Comparison of ENCODE assay signal across 8 cellular contexts in the genomic region with DNA sequence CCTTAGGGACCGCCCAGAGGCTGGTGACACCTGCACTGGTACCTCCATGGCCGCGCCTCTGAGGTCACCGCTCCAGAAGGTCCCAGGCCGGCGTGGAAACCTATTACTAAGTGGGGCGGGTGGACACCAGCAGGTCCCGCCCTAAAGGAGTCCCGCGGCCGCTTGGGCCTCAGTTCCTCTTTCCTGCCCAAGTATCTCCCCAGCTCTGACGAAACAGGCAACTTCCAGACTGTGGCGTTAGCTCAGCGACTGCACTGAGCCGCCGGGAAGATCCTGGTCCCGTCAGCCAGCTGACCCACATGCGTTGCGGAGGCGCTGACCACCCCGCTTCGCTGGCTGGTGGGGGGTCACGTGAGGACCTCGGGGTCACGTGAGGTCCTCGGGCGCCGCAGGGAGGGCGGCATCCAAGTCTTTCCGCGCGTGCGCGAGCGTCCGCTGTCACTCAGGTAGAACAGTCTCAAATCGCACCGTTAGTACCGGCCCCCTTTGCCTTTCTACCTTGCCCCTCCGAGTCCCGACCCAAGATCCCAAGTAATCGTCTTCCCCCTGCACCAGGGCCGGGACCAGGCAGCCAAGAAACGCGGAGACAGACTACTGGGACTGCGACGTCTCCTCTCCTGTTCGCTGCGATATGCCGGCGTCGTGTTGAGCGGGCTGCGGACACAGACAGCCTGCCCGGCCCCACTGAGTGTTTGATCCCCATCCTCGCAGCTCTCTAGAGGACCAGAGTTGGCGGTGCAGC. TPM values are rescaled to one million over a fixed set of nuclear protein-coding genes. Genes with fewer than 3 reads are reported as not detected.
DNase-seq lines count a peak whose midpoint lies in the region; ATAC-seq and TF ChIP-seq lines count a peak whose summit lies in the region.

No MANE protein-coding gene starts in this region.

- peak overlapping the region; percentile 87 for H3K27ac Mint-ChIP-seq in activated CD4-positive, alpha-beta T cell treated with anti-CD3 and anti-CD28 coated beads, Interleukin-2, amount 10 ng/mL, durations not matched to agents 24 days and 14 days

- H3K36me3 Mint-ChIP-seq in activated CD4-positive, alpha-beta T cell treated with anti-CD3 and anti-CD28 coated beads, Interleukin-2, amount 10 ng/mL, durations not matched to agents 24 days and 14 days (ENCODE audit: low read depth) = no peaks in the 10 kb centered on the region

- H3K4me3 Mint-ChIP-seq in activated CD4-positive, alpha-beta T cell treated with anti-CD3 and anti-CD28 coated beads, Interleukin-2, amount 10 ng/mL, durations not matched to agents 24 days and 14 days = peak overlapping the region; percentile 87

- DNase-seq in NCI-H345 (lab: John Stamatoyannopoulos, UW) (peak; percentile 88), dermis blood vessel endothelial cell (peak; percentile 90), lower leg skin (ENCODE audit: low spot score in 2 of 2) (peak; percentile 46 to 96), amniotic stem cell (lab: John Stamatoyannopoulos, UW) (no peak)
- DNase-seq in activated CD4-positive, alpha-beta T cell treated with anti-CD3 and anti-CD28 coated beads, Interleukin-2, amount 10 ng/mL, durations not matched to agents 24 days and 14 days = peak; percentile 96
- DNase-seq in stimulated activated CD4-positive, alpha-beta T cell treated with anti-CD3 and anti-CD28 coated beads, TNF-alpha, amount 100 ng/mL, for 48 hours (ENCODE audit: low read depth in 3 of 3) = peak; percentile 53 to 78 (median 69)

- no peak for TF ChIP-seq CTCF in lower leg skin (IDR thresholded peaks at IDR 0.05)

- H3K4me1 Mint-ChIP-seq in activated CD4-positive, alpha-beta T cell treated with anti-CD3 and anti-CD28 coated beads, Interleukin-2, amount 10 ng/mL, durations not matched to agents 24 days and 14 days = peaks cover 16% of the 10 kb centered on the region

- H3K9me3 Mint-ChIP-seq in activated CD4-positive, alpha-beta T cell treated with anti-CD3 and anti-CD28 coated beads, Interleukin-2, amount 10 ng/mL, durations not matched to agents 24 days and 14 days = peaks cover 4% of the 10 kb centered on the region

- 1 to 6% methylated on average over 8 to 50 of the region's 57 CpGs for WGBS in lower leg skin, 2 donors

- peaks cover 2% of the 10 kb centered on the region for H3K27me3 Mint-ChIP-seq in activated CD4-positive, alpha-beta T cell treated with anti-CD3 and anti-CD28 coated beads, Interleukin-2, amount 10 ng/mL, durations not matched to agents 24 days and 14 days

- peak in 1 of 2 donors; percentile 27 for TF ChIP-seq POLR2A in lower leg skin (IDR thresholded peaks at IDR 0.05)

- ATAC-seq in GM18868 (IDR thresholded peaks at IDR 0.05; ENCODE audit: unreplicated experiment) = peak; percentile 84
- peak; percentile 75 for ATAC-seq in HG03103 (IDR thresholded peaks at IDR 0.05; ENCODE audit: low read depth, unreplicated experiment)

- intact Hi-C loops in activated CD4-positive, alpha-beta T cell treated with anti-CD3 and anti-CD28 coated beads, Interleukin-2, amount 10 ng/mL, durations not matched to agents 24 days and 14 days (cut with micrococcal nuclease) = loop anchor here (1.0 kb wide), 2 partner anchors 23 to 53 kb away; partner anchors contain the start of gene KDM4C
- intact Hi-C loops in lower leg skin (cut with DNase I; ENCODE audit: low total_unique reads) = no loop called here

- H3K4me3 ChIP-seq in lower leg skin (ENCODE audit: low read depth, poor library complexity, severe bottlenecking) = peak overlapping the region; percentile 20

RNA-seq across cellular contexts. Expression of gene KDM4C, which starts 53.7 kb away (rescaled TPM):
- total RNA-seq in activated CD4-positive, alpha-beta T cell treated with anti-CD3 and anti-CD28 coated beads, Interleukin-2, amount 10 ng/mL, durations not matched to agents 24 days and 14 days = 36.4 and 39.8 TPM in 2 replicates
- total RNA-seq in dermis blood vessel endothelial cell (21.7 and 23.0 TPM in 2 replicates), lower leg skin (10 to 100 TPM; 32.3 to 41.4 (median 35.3) TPM)

RNA-seq across cellular contexts. Expression of gene GLDC, which starts 58.5 kb away (rescaled TPM):
- total RNA-seq in activated CD4-positive, alpha-beta T cell treated with anti-CD3 and anti-CD28 coated beads, Interleukin-2, amount 10 ng/mL, durations not matched to agents 24 days and 14 days = 0.73 and 1.1 TPM in 2 replicates
- total RNA-seq in dermis blood vessel endothelial cell = 3.2 and 10.0 TPM in 2 replicates
- total RNA-seq in lower leg skin = 1 to 10 TPM in 2 of 4 donors, under 1 TPM in 1, not detected in 1; 0.42 to 6.4 (median 4.7) TPM
